In genomic region chr14:60251877-60252276, GRCh38 we compare ENCODE assay signal across 9 cellular contexts. TPM values are rescaled to one million over a fixed set of nuclear protein-coding genes. Genes with fewer than 3 reads are reported as not detected.
A peak's percentile ranks its signal among the peaks of the same experiment; 100 is the strongest.
DNase-seq lines count a peak whose midpoint lies in the region; ATAC-seq, FAIRE-seq and TF ChIP-seq lines count a peak whose summit lies in the region.
"Had no signal": no experiment of that assay in that cellular context is flagged by ENCODE, and none has a peak within 500 bp of the region (broad histone marks: within the 10 kb centered on the region; RNA-seq: fewer than 3 reads in every experiment).

No MANE protein-coding gene starts in this region.

- dilution Hi-C loops in keratinocyte (cut with MboI; ENCODE audit: extremely low pct_ligation_motif_present, low sequenced_read_pairs), result no loop called here

- H3K4me2 ChIP-seq in keratinocyte (ENCODE audit: control insufficient read depth, extremely low read depth, insufficient read depth, low read depth, low read length), result peak overlapping the region; percentile 89

- H2AFZ ChIP-seq in keratinocyte (ENCODE audit: control insufficient read depth, low read length), result no peak overlapping the region

- peaks cover 64% of the 10 kb centered on the region for H3K79me2 ChIP-seq in keratinocyte (ENCODE audit: control insufficient read depth, insufficient read depth, low read length)

- H3K36me3 Mint-ChIP-seq in activated T-cell treated with anti-CD3 and anti-CD28 coated beads, Interleukin-2, amount 50 U/mL, for 72 hours (ENCODE audit: insufficient read depth in 2 of 2), result peaks cover 0 to 3% of the 10 kb centered on the region in 2 donors
- peaks cover 12% of the 10 kb centered on the region for H3K36me3 Mint-ChIP-seq in activated CD8-positive, alpha-beta T cell treated with anti-CD3 and anti-CD28 coated beads, Interleukin-2, amount 10 ng/mL, durations not matched to agents 7 days and 5 days (ENCODE audit: low read depth)

- peak overlapping the region; percentile 37 to 75 for H3K4me3 Mint-ChIP-seq in activated T-cell treated with anti-CD3 and anti-CD28 coated beads, Interleukin-2, amount 50 U/mL, for 72 hours
- H3K4me3 Mint-ChIP-seq in activated CD8-positive, alpha-beta T cell treated with anti-CD3 and anti-CD28 coated beads, Interleukin-2, amount 10 ng/mL, durations not matched to agents 7 days and 5 days, result peak overlapping the region; percentile 45

- H3K9me3 Mint-ChIP-seq in activated T-cell treated with anti-CD3 and anti-CD28 coated beads, Interleukin-2, amount 50 U/mL, for 72 hours, result no peaks in the 10 kb centered on the region
- H3K9me3 Mint-ChIP-seq in activated CD8-positive, alpha-beta T cell treated with anti-CD3 and anti-CD28 coated beads, Interleukin-2, amount 10 ng/mL, durations not matched to agents 7 days and 5 days (ENCODE audit: insufficient read depth), result no peaks in the 10 kb centered on the region

- H3K27ac Mint-ChIP-seq in activated T-cell treated with anti-CD3 and anti-CD28 coated beads, Interleukin-2, amount 50 U/mL, for 72 hours, result peak overlapping the region; percentile 17
- H3K27ac Mint-ChIP-seq in activated CD8-positive, alpha-beta T cell treated with anti-CD3 and anti-CD28 coated beads, Interleukin-2, amount 10 ng/mL, durations not matched to agents 7 days and 5 days, result peak overlapping the region; percentile 25

- H3K9ac ChIP-seq in keratinocyte (ENCODE audit: control insufficient read depth, extremely low read depth, insufficient read depth, low read length) (no peak overlapping the region), stomach smooth muscle (ENCODE audit: low read length in 2 of 2) (no peak overlapping the region)

- no peaks in the 10 kb centered on the region for H3K9me1 ChIP-seq in keratinocyte (ENCODE audit: control insufficient read depth, extremely low read depth, insufficient read depth, low read length)

- no peaks in the 10 kb centered on the region for H3K36me3 ChIP-seq in keratinocyte (ENCODE audit: control insufficient read depth in 2 of 2, extremely low read depth in 1 of 2, insufficient read depth in 2 of 2, low read length in 2 of 2)
- no peaks in the 10 kb centered on the region for H3K36me3 ChIP-seq in stomach smooth muscle (ENCODE audit: control insufficient read depth in 2 of 2, insufficient read depth in 2 of 2, low read length in 2 of 2)

- TF ChIP-seq CTCF in keratinocyte (optimal IDR thresholded peaks at IDR 0.05 in 1 of 3, IDR thresholded peaks at IDR 0.05 in 1 of 3, conservative IDR thresholded peaks at IDR 0.05 in 1 of 3; ENCODE audit: extremely low read depth in 1 of 3, insufficient read depth in 2 of 3, low read length in 3 of 3), result no peak

- no peaks in the 10 kb centered on the region for H4K20me1 ChIP-seq in keratinocyte (ENCODE audit: control insufficient read depth, extremely low read depth, insufficient read depth, low read length)

- ATAC-seq in activated T-cell treated with anti-CD3 and anti-CD28 coated beads, Interleukin-2, amount 50 U/mL, for 72 hours (replicated peaks in 1 of 2), result no peak
- ATAC-seq in activated CD8-positive, alpha-beta T cell treated with anti-CD3 and anti-CD28 coated beads, Interleukin-2, amount 10 ng/mL, durations not matched to agents 7 days and 5 days, result no peak

- no peaks in the 10 kb centered on the region for H3K27me3 ChIP-seq in keratinocyte (ENCODE audit: control insufficient read depth, extremely low read depth, insufficient read depth, low read length)
- H3K27me3 ChIP-seq in stomach smooth muscle (ENCODE audit: control insufficient read depth in 1 of 2, insufficient read depth in 2 of 2, low read length in 2 of 2), result no peaks in the 10 kb centered on the region

- peaks cover 80% of the 10 kb centered on the region for H3K4me1 Mint-ChIP-seq in activated T-cell treated with anti-CD3 and anti-CD28 coated beads, Interleukin-2, amount 50 U/mL, for 72 hours (ENCODE audit: low read depth)
- H3K4me1 Mint-ChIP-seq in activated CD8-positive, alpha-beta T cell treated with anti-CD3 and anti-CD28 coated beads, Interleukin-2, amount 10 ng/mL, durations not matched to agents 7 days and 5 days (ENCODE audit: low read depth), result peaks cover 47% of the 10 kb centered on the region

- no peaks in the 10 kb centered on the region for H3K9me3 ChIP-seq in keratinocyte (ENCODE audit: control insufficient read depth, low read depth, low read length)
- no peaks in the 10 kb centered on the region for H3K9me3 ChIP-seq in stomach smooth muscle (ENCODE audit: control insufficient read depth in 2 of 2, low read length in 2 of 2)

- H3K27me3 Mint-ChIP-seq in activated T-cell treated with anti-CD3 and anti-CD28 coated beads, Interleukin-2, amount 50 U/mL, for 72 hours (ENCODE audit: low read depth), result no peaks in the 10 kb centered on the region
- no peaks in the 10 kb centered on the region for H3K27me3 Mint-ChIP-seq in activated CD8-positive, alpha-beta T cell treated with anti-CD3 and anti-CD28 coated beads, Interleukin-2, amount 10 ng/mL, durations not matched to agents 7 days and 5 days (ENCODE audit: low read depth)

- H3K27ac ChIP-seq in keratinocyte (ENCODE audit: control insufficient read depth, insufficient read depth, low read length) (no peak overlapping the region), stomach smooth muscle (ENCODE audit: low read length) (no peak overlapping the region)

- FAIRE-seq in keratinocyte (lab: Jason Lieb, UNC) (no peak), RCC 7860 (lab: Jason Lieb, UNC) (no peak)

- H3K4me1 ChIP-seq in keratinocyte (ENCODE audit: control insufficient read depth, extremely low read depth, insufficient read depth, low read length) (peaks cover 29% of the 10 kb centered on the region), stomach smooth muscle (ENCODE audit: control insufficient read depth, insufficient read depth, low read length) (peaks cover 12% of the 10 kb centered on the region)

- peak overlapping the region in 1 of 3 experiments; percentile 0 for H3K4me3 ChIP-seq in keratinocyte (ENCODE audit: control insufficient read depth in 2 of 3, extremely low read depth in 1 of 3, insufficient read depth in 2 of 3, low read depth in 1 of 3, low read length in 3 of 3)
- H3K4me3 ChIP-seq in stomach smooth muscle (ENCODE audit: low read length in 2 of 2), result peak overlapping the region; percentile 77

- CTCF ChIA-PET in activated CD8-positive, alpha-beta T cell treated with anti-CD3 and anti-CD28 coated beads, Interleukin-2, amount 10 ng/mL, durations not matched to agents 7 days and 5 days (lab: Charles Lee), result interaction anchor here (2.3 kb wide), 2 partner anchors 80 kb away, joined by 10 to 22 read pairs; no protein-coding TSS in a partner anchor

- no peak for DNase-seq in activated T-cell treated with anti-CD3 and anti-CD28 coated beads, Interleukin-2, amount 50 U/mL, for 72 hours
- DNase-seq in activated T-cell treated with anti-CD3 and anti-CD28 coated beads for 4 hours (no peak), keratinocyte (ENCODE audit: low read depth, low spot score) (no peak), RCC 7860 (ENCODE audit: low spot score) (no peak), ecto neural progenitor cell (ENCODE audit: low spot score) (no peak), LoVo (ENCODE audit: low spot score) (no peak)
- DNase-seq in activated CD8-positive, alpha-beta T cell treated with anti-CD3 and anti-CD28 coated beads, Interleukin-2, amount 10 ng/mL, durations not matched to agents 7 days and 5 days, result no peak
- DNase-seq: activated CD4-positive, alpha-beta T cell treated with anti-CD3 and anti-CD28 coated beads for 4 hours had no signal

- POLR2A ChIA-PET in activated CD8-positive, alpha-beta T cell treated with anti-CD3 and anti-CD28 coated beads, Interleukin-2, amount 10 ng/mL, durations not matched to agents 7 days and 5 days (lab: Charles Lee), result no interaction called here

RNA-seq across cellular contexts. Expression of gene PPM1A, which starts 2.9 kb away (rescaled TPM):
- total RNA-seq in activated T-cell treated with anti-CD3 and anti-CD28 coated beads, Interleukin-2, amount 50 U/mL, for 72 hours, result 10 to 100 TPM; 57.3 to 62.9 TPM
- 10 to 100 TPM; 45.2 to 50.1 TPM for total RNA-seq in activated CD8-positive, alpha-beta T cell treated with anti-CD3 and anti-CD28 coated beads, Interleukin-2, amount 10 ng/mL, durations not matched to agents 7 days and 5 days
- polyA plus RNA-seq in keratinocyte, result 27.8 to 44.5 TPM (median 31.5 TPM) in 3 replicates
- polyA plus RNA-seq in keratinocyte (2011; ENCODE audit: low read depth), result 42.1 TPM
- 26.3 and 41.4 TPM in 2 replicates for polyA plus RNA-seq in keratinocyte (2011; cell fraction: cytosol; rRNA removed)
- polyA plus RNA-seq in keratinocyte (2011; cell fraction: nucleus; rRNA removed), result 33.5 and 48.2 TPM in 2 replicates
- 31.2 and 58.5 TPM in 2 replicates for polyA plus RNA-seq in keratinocyte (2012; ENCODE audit: low replicate concordance)
- polyA minus RNA-seq in keratinocyte, result 22.1 to 72.2 TPM (median 30.7 TPM) in 3 replicates
- polyA minus RNA-seq in keratinocyte (2011; cell fraction: cytosol; rRNA and poly(A)+ RNA removed), result 28.0 TPM
- polyA minus RNA-seq in keratinocyte (2011; cell fraction: nucleus; rRNA and poly(A)+ RNA removed), result 8.8 and 29.3 TPM in 2 replicates
